Comparison of ENCODE assay signal across 19 cellular contexts in genomic region chr4:149531861-149532260, GRCh38.
DNase-seq lines count a peak whose midpoint lies in the region; ATAC-seq and TF ChIP-seq lines count a peak whose summit lies in the region.
"Had no signal": no experiment of that assay in that cellular context is flagged by ENCODE, and none has a peak within 500 bp of the region (broad histone marks: within the 10 kb centered on the region; RNA-seq: fewer than 3 reads in every experiment).

No MANE protein-coding gene starts in this region.

- no peak overlapping the region for H4K5ac ChIP-seq in IMR-90 (ENCODE audit: low read depth, low read length)

- no peak overlapping the region for H3K56ac ChIP-seq in IMR-90 (ENCODE audit: extremely low read depth, insufficient read depth, low read length)

- no peak overlapping the region for H3K9ac ChIP-seq in IMR-90 (ENCODE audit: low read depth, low read length)
- H3K9ac ChIP-seq: parathyroid adenoma had no signal

- no peak overlapping the region for H2AFZ ChIP-seq in IMR-90 (replicated peaks; ENCODE audit: low read length, poor library complexity)
- H2AFZ ChIP-seq: parathyroid adenoma had no signal

- BruUV-seq in IMR-90 (replicated peaks; lab: Mats Ljungman, UMichigan), result no TSS peak

- no peaks in the 10 kb centered on the region for H4K20me1 ChIP-seq in IMR-90 (ENCODE audit: insufficient read depth, low read length)

- POLR2A ChIA-PET in AG04450 (lab: Yijun Ruan, JAX) (no interaction called here), IMR-90 (lab: Charles Lee; ENCODE audit: unreplicated experiment) (no interaction called here)

- no peaks in the 10 kb centered on the region for H3K9me1 ChIP-seq in IMR-90 (ENCODE audit: insufficient read depth, low read length)

- dilution Hi-C loops in IMR-90 (cut with HindIII; ENCODE audit: low sequenced_read_pairs, unreplicated experiment), result no loop called here

- intact Hi-C loops in IMR-90 (cut with micrococcal nuclease), result no loop called here

- H3K4me1 ChIP-seq in IMR-90 (ENCODE audit: control insufficient read depth, insufficient read depth, low read length), result no peaks in the 10 kb centered on the region
- H3K4me1 ChIP-seq: parathyroid adenoma had no signal

- WGBS in IMR-90 (ENCODE audit: extremely low coverage in 2 of 2, insufficient read length in 1 of 2), 2 experiments, result no CpG with 5 or more reads among the region's 3 CpGs

- no peaks in the 10 kb centered on the region for H3K79me1 ChIP-seq in IMR-90 (ENCODE audit: low read depth in 1 of 2, low read length in 2 of 2)

- H3K23ac ChIP-seq in IMR-90 (ENCODE audit: low read depth, low read length), result no peak overlapping the region

- no peak overlapping the region for H3K18ac ChIP-seq in IMR-90 (ENCODE audit: low read depth, low read length)

- in situ Hi-C loops in IMR-90 (cut with MboI; ENCODE audit: low sequenced_read_pairs), result no loop called here

- ATAC-seq in IMR-90 (ENCODE audit: low read depth) (peak; percentile 48), GM21515 (IDR thresholded peaks at IDR 0.05; ENCODE audit: unreplicated experiment) (no peak), GM21723 (IDR thresholded peaks at IDR 0.05; ENCODE audit: unreplicated experiment) (no peak), GM18867 (IDR thresholded peaks at IDR 0.05; ENCODE audit: unreplicated experiment) (no peak)
- ATAC-seq: activated naive CD8-positive, alpha-beta T cell treated with anti-CD3 and anti-CD28 coated beads, Interleukin-2, amount 50 U/mL, for 24 hours; K562; SK-N-SH treated with all-trans-retinoic acid at 6 μM for 48 hours had no signal

- peak overlapping the region; percentile 39; the same call in 1 of the 2 replicates for H3K4me2 ChIP-seq in IMR-90 (ENCODE audit: low read depth, low read length)

- H2BK5ac ChIP-seq in IMR-90 (ENCODE audit: low read depth, low read length, poor library complexity, severe bottlenecking), result no peak overlapping the region

- H3K27ac ChIP-seq in AG04450 (ENCODE audit: low read depth, low read length) (no peak overlapping the region), IMR-90 (ENCODE audit: insufficient read depth, low read length) (no peak overlapping the region)
- H3K27ac ChIP-seq: parathyroid adenoma had no signal

- no peak overlapping the region for H4K91ac ChIP-seq in IMR-90 (ENCODE audit: insufficient read depth, low read depth, low read length)

- TF ChIP-seq POLR2A in IMR-90 (IDR thresholded peaks at IDR 0.05; ENCODE audit: low read depth, low read length), result no peak

- no peak overlapping the region for H2AK5ac ChIP-seq in IMR-90 (ENCODE audit: low read depth, low read length)

- no peak overlapping the region for H2BK15ac ChIP-seq in IMR-90 (ENCODE audit: low read depth, low read length)

- no peak overlapping the region for H3K4ac ChIP-seq in IMR-90 (ENCODE audit: low read depth, low read length)

- H3K9me3 ChIP-seq in AG04450 (ENCODE audit: control insufficient read depth, insufficient read depth, low read length) (no peaks in the 10 kb centered on the region), IMR-90 (ENCODE audit: control insufficient read depth, insufficient read depth, low read length) (no peaks in the 10 kb centered on the region)

- no peak overlapping the region for H2BK120ac ChIP-seq in IMR-90 (ENCODE audit: low read depth, low read length)

- no peak for TF ChIP-seq RAD21 in IMR-90 (IDR thresholded peaks at IDR 0.05; ENCODE audit: low read length)

- no peak overlapping the region for H4K8ac ChIP-seq in IMR-90 (ENCODE audit: low read depth in 2 of 2, low read length in 2 of 2)

- DNase-seq in AG04450 (ENCODE audit: low read depth, low spot score), result peak; percentile 21
- peak; percentile 26 for DNase-seq in IMR-90
- peak; percentile 12 for DNase-seq in amniotic stem cell (lab: John Stamatoyannopoulos, UW)
- peak; percentile 19 for DNase-seq in glomerular visceral epithelial cell (ENCODE audit: extremely low spot score)
- DNase-seq in NCI-H510A treated with DMSO at 0.1 percent for 48 hours (lab: John Stamatoyannopoulos, UW), result no peak
- DNase-seq: activated CD4-positive, alpha-beta T cell treated with anti-CD3 and anti-CD28 coated beads, Interleukin-2, amount 50 U/mL, for 1 hour; activated naive CD8-positive, alpha-beta T cell treated with anti-CD3 and anti-CD28 coated beads, Interleukin-2, amount 50 U/mL, for 24 hours; activated T-cell treated with anti-CD3 and anti-CD28 coated beads, Interleukin-2, amount 50 U/mL, for 48 hours; GDM1; hippocampal formation; kidney glomerular epithelial cell; NCI-H510A; stimulated activated naive CD4-positive, alpha-beta T cell treated with Interleukin-2 at 50 U/mL for 16 hours had no signal

- H3K36me3 ChIP-seq in IMR-90 (ENCODE audit: control insufficient read depth, insufficient read depth, low read length), result no peaks in the 10 kb centered on the region

- no peak overlapping the region for H3K14ac ChIP-seq in IMR-90 (replicated peaks; ENCODE audit: low read depth, low read length)

- H3K4me3 ChIP-seq in AG04450 (ENCODE audit: low read depth, low read length) (no peak overlapping the region), IMR-90 (ENCODE audit: insufficient read depth, low read depth, low read length) (no peak overlapping the region)
- H3K4me3 ChIP-seq: K562 had no signal

- TF ChIP-seq CTCF in AG04450 (IDR thresholded peaks at IDR 0.05; ENCODE audit: low read depth, low read length), result no peak
- TF ChIP-seq CTCF in IMR-90 (conservative IDR thresholded peaks at IDR 0.05; ENCODE audit: low read depth, low read length), result no peak

- H2BK20ac ChIP-seq in IMR-90 (ENCODE audit: low read depth, low read length), result no peak overlapping the region

- H2AK9ac ChIP-seq in IMR-90 (replicated peaks; ENCODE audit: low read depth, low read length, poor library complexity), result no peak overlapping the region

- CTCF ChIA-PET in AG04450 (lab: Charles Lee) (interaction anchor here (0.7 to 1.0 kb wide), 2 partner anchors 25 to 365 kb away, joined by 3 to 5 read pairs; no protein-coding TSS in a partner anchor), IMR-90 (lab: Yijun Ruan, JAX) (interaction anchor here (0.6 kb wide), 1 partner anchor 760 kb away, joined by 3 read pairs; no protein-coding TSS in a partner anchor)

- H3K27me3 ChIP-seq in AG04450 (ENCODE audit: control insufficient read depth, insufficient read depth, low read length) (no peaks in the 10 kb centered on the region), IMR-90 (ENCODE audit: control insufficient read depth, insufficient read depth, low read length) (no peaks in the 10 kb centered on the region)

TF ChIP-seq in IMR-90, 13 proteins besides CTCF, POLR2A, EP300 and RAD21:
- no peak for TF ChIP-seq CHD1 (IDR thresholded peaks at IDR 0.05; ENCODE audit: low read depth, low read length)
- TF ChIP-seq SMC3 (IDR thresholded peaks at IDR 0.05; ENCODE audit: low read depth, low read length), result no peak
- no peak for TF ChIP-seq RFX5 (IDR thresholded peaks at IDR 0.05; ENCODE audit: low read depth, low read length)
- TF ChIP-seq RCOR1 (IDR thresholded peaks at IDR 0.05; ENCODE audit: insufficient replicate concordance, low read length), result no peak
- TF ChIP-seq FOS (IDR thresholded peaks at IDR 0.05; ENCODE audit: low read depth, low read length), result no peak
- TF ChIP-seq BHLHE40 (IDR thresholded peaks at IDR 0.05; ENCODE audit: low read depth, low read length), result no peak
- no peak for TF ChIP-seq MAZ (IDR thresholded peaks at IDR 0.05; ENCODE audit: borderline replicate concordance, low read depth, low read length)
- no peak for TF ChIP-seq ELK1 (IDR thresholded peaks at IDR 0.05; ENCODE audit: borderline replicate concordance, low read depth, low read length)
- no peak for TF ChIP-seq CEBPB (IDR thresholded peaks at IDR 0.05; ENCODE audit: low read depth, low read length)
- no peak for TF ChIP-seq MXI1 (IDR thresholded peaks at IDR 0.05; ENCODE audit: borderline replicate concordance, low read depth, low read length)
